9 cellular contexts compared by ENCODE assay signal in the genomic region with DNA sequence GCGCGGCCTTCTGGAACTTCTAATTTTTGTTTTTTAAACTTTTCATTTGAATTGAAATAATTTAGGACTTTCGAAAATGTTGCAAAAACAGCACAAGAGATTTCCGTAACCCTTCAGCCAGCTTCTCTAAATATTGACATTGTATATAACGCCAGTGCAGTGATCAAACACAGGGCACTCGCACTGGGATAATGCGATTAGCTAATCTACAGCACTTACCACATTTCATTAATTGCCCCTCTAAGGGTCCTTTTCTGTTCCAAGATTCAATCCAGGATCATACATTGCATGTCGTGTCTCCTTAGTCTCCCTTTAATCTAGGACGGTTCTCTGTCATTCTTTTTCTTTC. TPM values are rescaled to one million over a fixed set of nuclear protein-coding genes. Genes with fewer than 3 reads are reported as not detected.
DNase-seq lines count a peak whose midpoint lies in the region; ATAC-seq, FAIRE-seq and TF ChIP-seq lines count a peak whose summit lies in the region.
"Had no signal": no experiment of that assay in that cellular context is flagged by ENCODE, and none has a peak within 500 bp of the region (broad histone marks: within the 10 kb centered on the region; RNA-seq: fewer than 3 reads in every experiment).

No MANE protein-coding gene starts in this region.

- FAIRE-seq in pancreas (lab: Jason Lieb, UNC) = no peak
- FAIRE-seq: islet of Langerhans had no signal

- intact Hi-C loops in pancreas (cut with DNase I) = no loop called here

- H3K4me3 ChIP-seq in GM06990 (replicated peaks; ENCODE audit: low read depth, low read length) = peak overlapping the region; percentile 70
- peak overlapping the region; percentile 49 to 89 (median 66) for H3K4me3 ChIP-seq in pancreas

- H3K36me3 Mint-ChIP-seq in endothelial cell (ENCODE audit: low read depth, unreplicated experiment) = no peaks in the 10 kb centered on the region

- no peaks in the 10 kb centered on the region for H3K9me3 ChIP-seq in pancreas

- H3K9me3 Mint-ChIP-seq in endothelial cell (ENCODE audit: unreplicated experiment) = no peaks in the 10 kb centered on the region

- TF ChIP-seq CTCF in GM06990 (IDR thresholded peaks at IDR 0.05; ENCODE audit: insufficient read depth, low read length, poor library complexity, severe bottlenecking) (no peak), endothelial cell (IDR thresholded peaks at IDR 0.05; ENCODE audit: unreplicated experiment) (no peak), pancreas (IDR thresholded peaks at IDR 0.05) (no peak)

- H3K27me3 ChIP-seq in GM06990 (replicated peaks; ENCODE audit: control insufficient read depth, insufficient read depth, low read length) (no peaks in the 10 kb centered on the region), pancreas (no peaks in the 10 kb centered on the region)

- H3K27ac ChIP-seq in pancreas (peak overlapping the region in 3 of 4 donors; percentile 60 to 74 (median 73)), substantia nigra (ENCODE audit: low read depth, low read length, poor library complexity, severe bottlenecking) (no peak overlapping the region)

- peak overlapping the region; percentile 6 for H3K27ac Mint-ChIP-seq in endothelial cell (ENCODE audit: unreplicated experiment)

- H3K36me3 ChIP-seq in GM06990 (ENCODE audit: control insufficient read depth, insufficient read depth, low read length) (no peaks in the 10 kb centered on the region), pancreas (no peaks in the 10 kb centered on the region)

- peaks cover 9% of the 10 kb centered on the region for H3K27me3 Mint-ChIP-seq in endothelial cell (ENCODE audit: unreplicated experiment)

- ATAC-seq in pancreas = peak; percentile 59 to 62 (median 60)
- no peak for ATAC-seq in HG03108 (IDR thresholded peaks at IDR 0.05; ENCODE audit: unreplicated experiment)
- ATAC-seq in HG02759 (IDR thresholded peaks at IDR 0.05; ENCODE audit: unreplicated experiment) = no peak

- H3K4me1 Mint-ChIP-seq in endothelial cell (ENCODE audit: unreplicated experiment) = peaks cover 21% of the 10 kb centered on the region

- peak overlapping the region; percentile 67 for H3K4me3 Mint-ChIP-seq in endothelial cell (ENCODE audit: unreplicated experiment)

- 3% methylated on average over 9 of the region's 9 CpGs for WGBS in pancreas, 2 donors

- peaks cover 0 to 17% (median 5%) of the 10 kb centered on the region in 3 donors for H3K4me1 ChIP-seq in pancreas

- DNase-seq in GM06990 (ENCODE audit: extremely low read depth, insufficient read length) = no peak
- peak; percentile 72 for DNase-seq in NCI-H748 (lab: John Stamatoyannopoulos, UW; ENCODE audit: unreplicated experiment)
- DNase-seq in endothelial cell (ENCODE audit: low spot score) = no peak
- no peak for DNase-seq in pancreas
- DNase-seq in NCI-H128 (lab: John Stamatoyannopoulos, UW; ENCODE audit: unreplicated experiment) = no peak
- DNase-seq in substantia nigra (lab: John Stamatoyannopoulos, UW) = no peak

RNA-seq across cellular contexts. Expression of gene CD302, which starts 0.3 kb away (rescaled TPM):
- total RNA-seq in endothelial cell (ENCODE audit: unreplicated experiment) (5.2 TPM), pancreas (10 to 100 TPM in 4 of 6 donors, 1 to 10 TPM in 2; 7.0 to 18.4 (median 14.6) TPM)
- 10 to 100 TPM in 1 of 2 donors, 1 to 10 TPM in 1; 8.3 to 12.0 TPM for polyA plus RNA-seq in pancreas

Comparison
In these comparisons a context has a peak if more than half of its experiments do, and no peak if none do; other contexts are left out.
1. ATAC-seq: peak in pancreas (4 of 4); none in HG03108 (single experiment) and HG02759 (single experiment).